Comparison of ENCODE assay signal across 12 cellular contexts in the genomic region with DNA sequence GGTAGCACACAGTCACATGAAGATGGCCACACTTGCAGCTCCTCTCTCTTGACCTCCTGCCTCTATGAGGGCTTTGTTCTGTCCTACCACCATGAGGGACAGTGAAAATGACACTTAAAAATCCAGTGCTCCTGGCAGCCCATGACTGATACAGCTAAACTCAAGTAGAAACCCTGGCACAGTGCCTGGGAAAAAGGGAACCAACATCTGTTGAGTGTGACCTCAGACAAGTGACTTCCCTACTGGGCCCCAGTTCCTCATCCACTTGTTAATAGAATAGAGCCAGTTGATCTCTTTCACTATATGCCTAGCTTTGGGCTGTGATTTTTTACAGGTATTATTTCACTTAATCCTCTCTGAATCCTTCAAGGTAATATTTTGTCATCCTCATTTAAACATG. TPM values are rescaled to one million over a fixed set of nuclear protein-coding genes. Genes with fewer than 3 reads are reported as not detected.
A peak's percentile ranks its signal among the peaks of the same experiment; 100 is the strongest.
DNase-seq lines count a peak whose midpoint lies in the region; ATAC-seq and FAIRE-seq lines count a peak whose summit lies in the region.
"Had no signal": no experiment of that assay in that cellular context is flagged by ENCODE, and none has a peak within 500 bp of the region (broad histone marks: within the 10 kb centered on the region; RNA-seq: fewer than 3 reads in every experiment).

No MANE protein-coding gene starts in this region.

- H3K27ac ChIP-seq in small intestine (ENCODE audit: low read depth in 1 of 2, low read length in 1 of 2), result no peak overlapping the region

- FAIRE-seq in small intestine (lab: Jason Lieb, UNC), result no peak

- H3K27me3 ChIP-seq in small intestine (ENCODE audit: control insufficient read depth in 2 of 2, insufficient read depth in 2 of 2, low read length in 2 of 2) (no peaks in the 10 kb centered on the region), H7 (ENCODE audit: control insufficient read depth, insufficient read depth, low read length) (no peaks in the 10 kb centered on the region)

- peaks cover 0 to 9% of the 10 kb centered on the region in 2 donors for H3K4me1 ChIP-seq in small intestine (ENCODE audit: control insufficient read depth in 2 of 2, insufficient read depth in 1 of 2, low read depth in 1 of 2, low read length in 1 of 2)

- peaks cover 2 to 7% of the 10 kb centered on the region in 2 donors for H3K36me3 ChIP-seq in small intestine (ENCODE audit: control insufficient read depth in 2 of 2, insufficient read depth in 2 of 2, low read length in 2 of 2)
- H3K36me3 ChIP-seq in H7 (replicated peaks; ENCODE audit: control insufficient read depth, insufficient read depth, low read length), result no peaks in the 10 kb centered on the region; the same call in 1 of the 2 replicates

- H3K9me3 ChIP-seq in small intestine (ENCODE audit: control insufficient read depth, low read depth), result no peaks in the 10 kb centered on the region

- ATAC-seq in GM21529 (IDR thresholded peaks at IDR 0.05; ENCODE audit: unreplicated experiment) (peak; percentile 56), GM19452 (IDR thresholded peaks at IDR 0.05; ENCODE audit: unreplicated experiment) (no peak), HG02571 (IDR thresholded peaks at IDR 0.05; ENCODE audit: unreplicated experiment) (no peak), GM21423 (IDR thresholded peaks at IDR 0.05; ENCODE audit: unreplicated experiment) (no peak)

- peak; percentile 48 to 79 for DNase-seq in NCI-H524 (lab: John Stamatoyannopoulos, UW)
- DNase-seq in globus pallidus (ENCODE audit: low spot score), result peak; percentile 59
- DNase-seq in small intestine, result peak; percentile 27
- DNase-seq in H7, result no peak
- DNase-seq: activated CD4-positive, alpha-beta T cell treated with anti-CD3 and anti-CD28 coated beads, Interleukin-2, amount 10 ng/mL, durations not matched to agents 24 days and 14 days; natural killer cell had no signal

- H3K4me3 ChIP-seq in small intestine (ENCODE audit: low read depth in 1 of 2, low read length in 2 of 2), result no peak overlapping the region
- no peak overlapping the region for H3K4me3 ChIP-seq in H7 (ENCODE audit: insufficient read depth, low read depth, low read length)

RNA-seq across cellular contexts. Expression of a gene that starts 4.8 kb away (rescaled TPM):
- polyA plus RNA-seq in small intestine, result 10 to 100 TPM; 34.9 to 57.4 (median 46.1) TPM
- total RNA-seq in H7 (2014; rRNA removed; shearing (Covaris generic)), result 1.1 and 2.5 TPM in 2 replicates
- total RNA-seq: activated CD4-positive, alpha-beta T cell treated with anti-CD3 and anti-CD28 coated beads, Interleukin-2, amount 10 ng/mL, durations not matched to agents 24 days and 14 days; Daoy; fibroblast of villous mesenchyme; natural killer cell had no signal
